Comparison of ENCODE assay signal across 24 cellular contexts in genomic region chr7:92366730-92367129, GRCh38.
DNase-seq lines count a peak whose midpoint lies in the region; ATAC-seq and TF ChIP-seq lines count a peak whose summit lies in the region.
"Had no signal": no experiment of that assay in that cellular context is flagged by ENCODE, and none has a peak within 500 bp of the region (broad histone marks: within the 10 kb centered on the region; RNA-seq: fewer than 3 reads in every experiment).

No MANE protein-coding gene starts in this region.

- no peak overlapping the region for H3K9ac ChIP-seq in fibroblast of lung (ENCODE audit: insufficient read depth, low read length)
- H3K9ac ChIP-seq: KMS-11 had no signal

- H3K27ac ChIP-seq in angular gyrus (ENCODE audit: low read depth, low read length): peak overlapping the region; percentile 99
- H3K27ac ChIP-seq in fibroblast of lung (ENCODE audit: insufficient read depth, low read length): no peak overlapping the region
- H3K27ac ChIP-seq in substantia nigra (ENCODE audit: low read depth, low read length, poor library complexity, severe bottlenecking): peak overlapping the region; percentile 86
- H3K27ac ChIP-seq: KMS-11, WERI-Rb-1 had no signal

- H3K27ac Mint-ChIP-seq in HFFc6: peak overlapping the region; percentile 71
- H3K27ac Mint-ChIP-seq: activated CD4-positive, alpha-beta T cell treated with anti-CD3 and anti-CD28 coated beads, Interleukin-2, amount 10 ng/mL, durations not matched to agents 24 days and 14 days; activated naive CD8-positive, alpha-beta T cell treated with anti-CD3 and anti-CD28 coated beads, Interleukin-2, amount 50 U/mL, for 24 hours; CD8-positive, alpha-beta T cell; dendritic cell treated with granulocyte-macrophage colony-stimulating factor and Interleukin-4, amounts not matched to agents 40 ng/mL and 50 ng/mL, for 4 days; mesothelial cell of epicardium; natural killer cell had no signal

- DNase-seq in HFFc6: peak; percentile 4
- peak; percentile 1 to 74 for DNase-seq in fibroblast of lung (ENCODE audit: low read depth in 2 of 2)
- DNase-seq in substantia nigra (lab: John Stamatoyannopoulos, UW): no peak
- no peak for DNase-seq in GOT3 (lab: John Stamatoyannopoulos, UW)
- DNase-seq in T-helper 2 cell: no peak
- DNase-seq in KG1 (lab: John Stamatoyannopoulos, UW): no peak
- DNase-seq in Right ventricle myocardium inferior (ENCODE audit: missing footprints): no peak
- DNase-seq: activated CD4-positive, alpha-beta T cell treated with anti-CD3 and anti-CD28 coated beads, Interleukin-2, amount 10 ng/mL, durations not matched to agents 24 days and 14 days; activated gamma-delta T cell treated with Interleukin-2 at 50 U/mL for 16 hours; activated naive CD8-positive, alpha-beta T cell treated with anti-CD3 and anti-CD28 coated beads, Interleukin-2, amount 50 U/mL, for 24 hours; activated T-cell treated with anti-CD3 and anti-CD28 coated beads, Interleukin-2, amount 50 U/mL, for 1 hour; AML-193; CD8-positive, alpha-beta T cell; DMS153; glutamatergic neuron; natural killer cell; NCI-H510A; occipital lobe; stimulated activated naive CD8-positive, alpha-beta T cell treated with anti-CD3 and anti-CD28 coated beads, Interleukin-15, Interleukin-2, amounts not matched to agents 100 U/mL and 50 U/mL, for 24 hours; WERI-Rb-1 had no signal

- H3K4me2 ChIP-seq in fibroblast of lung (ENCODE audit: extremely low read depth, insufficient read depth, low read length): no peak overlapping the region
- H3K4me2 ChIP-seq: KMS-11 had no signal

- H3K36me3 ChIP-seq in fibroblast of lung (ENCODE audit: control insufficient read depth, insufficient read depth, low read length): no peaks in the 10 kb centered on the region

- H3K9me3 ChIP-seq in fibroblast of lung (ENCODE audit: control insufficient read depth, insufficient read depth, low read depth, low read length): no peaks in the 10 kb centered on the region

- TF ChIP-seq CTCF in HFFc6 (IDR thresholded peaks at IDR 0.05): no peak
- no peak for TF ChIP-seq CTCF in fibroblast of lung (conservative IDR thresholded peaks at IDR 0.05 in 1 of 2, IDR thresholded peaks at IDR 0.05 in 1 of 2; ENCODE audit: low read depth in 1 of 2, low read length in 2 of 2)

- no peaks in the 10 kb centered on the region for H3K9me3 Mint-ChIP-seq in HFFc6
- H3K9me3 Mint-ChIP-seq: activated CD4-positive, alpha-beta T cell treated with anti-CD3 and anti-CD28 coated beads, Interleukin-2, amount 10 ng/mL, durations not matched to agents 24 days and 14 days; activated naive CD8-positive, alpha-beta T cell treated with anti-CD3 and anti-CD28 coated beads, Interleukin-2, amount 50 U/mL, for 24 hours; CD8-positive, alpha-beta T cell; dendritic cell treated with granulocyte-macrophage colony-stimulating factor and Interleukin-4, amounts not matched to agents 40 ng/mL and 50 ng/mL, for 4 days; mesothelial cell of epicardium; natural killer cell had no signal

- H3K4me1 ChIP-seq in fibroblast of lung (ENCODE audit: control insufficient read depth, extremely low read depth, insufficient read depth, low read length): no peaks in the 10 kb centered on the region

- peaks cover 20% of the 10 kb centered on the region for H3K4me1 Mint-ChIP-seq in HFFc6 (ENCODE audit: low read depth)
- H3K4me1 Mint-ChIP-seq: activated CD4-positive, alpha-beta T cell treated with anti-CD3 and anti-CD28 coated beads, Interleukin-2, amount 10 ng/mL, durations not matched to agents 24 days and 14 days; activated naive CD8-positive, alpha-beta T cell treated with anti-CD3 and anti-CD28 coated beads, Interleukin-2, amount 50 U/mL, for 24 hours; mesothelial cell of epicardium; natural killer cell had no signal

- H3K4me3 ChIP-seq in fibroblast of lung (replicated peaks in 1 of 4; ENCODE audit: control extremely low read depth in 1 of 4, insufficient read depth in 1 of 4, low read depth in 3 of 4, low read length in 4 of 4): no peak overlapping the region

- no peaks in the 10 kb centered on the region for H3K27me3 ChIP-seq in fibroblast of lung (ENCODE audit: control insufficient read depth, insufficient read depth, low read length)

- no peaks in the 10 kb centered on the region; the same call in 1 of the 2 replicates for H3K27me3 Mint-ChIP-seq in HFFc6 (ENCODE audit: insufficient read depth)
- H3K27me3 Mint-ChIP-seq: activated CD4-positive, alpha-beta T cell treated with anti-CD3 and anti-CD28 coated beads, Interleukin-2, amount 10 ng/mL, durations not matched to agents 24 days and 14 days; activated naive CD8-positive, alpha-beta T cell treated with anti-CD3 and anti-CD28 coated beads, Interleukin-2, amount 50 U/mL, for 24 hours; dendritic cell treated with granulocyte-macrophage colony-stimulating factor and Interleukin-4, amounts not matched to agents 40 ng/mL and 50 ng/mL, for 4 days had no signal

- H2AFZ ChIP-seq in fibroblast of lung (ENCODE audit: low read length): no peak overlapping the region

- intact Hi-C loops in Right ventricle myocardium inferior (cut with DNase I): no loop called here

- peak overlapping the region; percentile 49 for H3K4me3 Mint-ChIP-seq in HFFc6
- H3K4me3 Mint-ChIP-seq: activated CD4-positive, alpha-beta T cell treated with anti-CD3 and anti-CD28 coated beads, Interleukin-2, amount 10 ng/mL, durations not matched to agents 24 days and 14 days; activated naive CD8-positive, alpha-beta T cell treated with anti-CD3 and anti-CD28 coated beads, Interleukin-2, amount 50 U/mL, for 24 hours; CD8-positive, alpha-beta T cell; dendritic cell treated with granulocyte-macrophage colony-stimulating factor and Interleukin-4, amounts not matched to agents 40 ng/mL and 50 ng/mL, for 4 days; mesothelial cell of epicardium; natural killer cell had no signal

- no peak for ATAC-seq in Right ventricle myocardium inferior
- ATAC-seq: activated naive CD8-positive, alpha-beta T cell treated with anti-CD3 and anti-CD28 coated beads, Interleukin-2, amount 50 U/mL, for 24 hours; CD8-positive, alpha-beta T cell; natural killer cell; stimulated activated naive CD8-positive, alpha-beta T cell treated with anti-CD3 and anti-CD28 coated beads, Interleukin-15, Interleukin-2, amounts not matched to agents 100 U/mL and 50 U/mL, for 24 hours had no signal

- H3K36me3 Mint-ChIP-seq in HFFc6 (ENCODE audit: low read depth): peaks cover 27% of the 10 kb centered on the region

- no peaks in the 10 kb centered on the region for H3K79me2 ChIP-seq in fibroblast of lung (ENCODE audit: control insufficient read depth, insufficient read depth, low read length)

- no peaks in the 10 kb centered on the region for H4K20me1 ChIP-seq in fibroblast of lung (ENCODE audit: control insufficient read depth, extremely low read depth, insufficient read depth, low read length)

Comparison
In these comparisons a context has a peak if more than half of its experiments do, and no peak if none do; other contexts are left out.
1. DNase-seq: peak in HFFc6 (single experiment) and fibroblast of lung (2 of 2); none in substantia nigra (0 of 49), GOT3 (single experiment), T-helper 2 cell (0 of 5), KG1 (single experiment) and Right ventricle myocardium inferior (single experiment).